Comparison of ENCODE assay signal across 31 cellular contexts in genomic region chr2:211331736-211332135, GRCh38.
"Had no signal": no experiment of that assay in that cellular context is flagged by ENCODE, and none has a peak within 500 bp of the region (broad histone marks: within the 10 kb centered on the region; RNA-seq: fewer than 3 reads in every experiment).

No MANE protein-coding gene starts in this region.

- H3K36me3 ChIP-seq: breast epithelium, esophagus muscularis mucosa, heart right ventricle, left lung, lower lobe of right lung, neutrophil, pancreas, prostate gland, transverse colon had no signal

- H3K4me3 Mint-ChIP-seq: activated CD4-positive, alpha-beta memory T cell treated with anti-CD3 and anti-CD28 coated beads, Interleukin-2, amount 10 ng/mL, durations not matched to agents 7 days and 5 days; activated CD4-positive, alpha-beta T cell treated with anti-CD3 and anti-CD28 coated beads, Interleukin-2, amount 10 ng/mL, durations not matched to agents 7 days and 5 days; activated naive CD4-positive, alpha-beta T cell treated with anti-CD3 and anti-CD28 coated beads, Interleukin-2, amount 50 U/mL, for 24 hours; activated naive CD8-positive, alpha-beta T cell treated with anti-CD3 and anti-CD28 coated beads, Interleukin-2, amount 50 U/mL, for 24 hours; activated T-cell treated with anti-CD3 and anti-CD28 coated beads, Interleukin-2, amount 50 U/mL, for 24 hours; activated T-helper 17 cell treated with anti-CD3 and anti-CD28 coated beads, Interleukin-2, amount 50 U/mL, for 72 hours; natural killer cell treated with Interleukin-12 subunit alpha and Interleukin-12 subunit beta and Interleukin-15 and Interleukin-18, amount 100 ng/mL, for 72 hours; T-helper 1 cell treated with Interleukin-12 subunit alpha and Interleukin-12 subunit beta and Interleukin-4 antibody, amounts not matched to agents 30 μg/mL and 1 μg/mL, for 36 hours had no signal

- H3K27me3 ChIP-seq: breast epithelium, esophagus muscularis mucosa, foreskin keratinocyte, heart right ventricle, left lung, neutrophil, pancreas, testis, transverse colon had no signal

- H3K9me3 ChIP-seq: breast epithelium, esophagus muscularis mucosa, heart right ventricle, left lung, lower lobe of right lung, mucosa of descending colon, neutrophil, pancreas, prostate gland, testis, transverse colon had no signal

- H3K27ac ChIP-seq: breast epithelium, esophagus muscularis mucosa, foreskin keratinocyte, heart right ventricle, left lung, lower lobe of right lung, neutrophil, pancreas, prostate gland, skin epidermis, testis, transverse colon had no signal

- H3K36me3 Mint-ChIP-seq: activated naive CD4-positive, alpha-beta T cell treated with anti-CD3 and anti-CD28 coated beads, Interleukin-2, amount 50 U/mL, for 24 hours; natural killer cell treated with Interleukin-12 subunit alpha and Interleukin-12 subunit beta and Interleukin-15 and Interleukin-18, amount 100 ng/mL, for 72 hours had no signal

- H3K27me3 Mint-ChIP-seq: activated CD4-positive, alpha-beta memory T cell treated with anti-CD3 and anti-CD28 coated beads, Interleukin-2, amount 10 ng/mL, durations not matched to agents 7 days and 5 days; activated CD4-positive, alpha-beta T cell treated with anti-CD3 and anti-CD28 coated beads, Interleukin-2, amount 10 ng/mL, durations not matched to agents 7 days and 5 days; activated naive CD4-positive, alpha-beta T cell treated with anti-CD3 and anti-CD28 coated beads, Interleukin-2, amount 50 U/mL, for 24 hours; activated naive CD8-positive, alpha-beta T cell treated with anti-CD3 and anti-CD28 coated beads, Interleukin-2, amount 50 U/mL, for 24 hours; activated T-cell treated with anti-CD3 and anti-CD28 coated beads, Interleukin-2, amount 50 U/mL, for 24 hours; activated T-helper 17 cell treated with anti-CD3 and anti-CD28 coated beads, Interleukin-2, amount 50 U/mL, for 72 hours; natural killer cell treated with Interleukin-12 subunit alpha and Interleukin-12 subunit beta and Interleukin-15 and Interleukin-18, amount 100 ng/mL, for 72 hours had no signal

- DNase-seq: activated CD4-positive, alpha-beta memory T cell treated with anti-CD3 and anti-CD28 coated beads, Interleukin-2, amount 10 ng/mL, durations not matched to agents 7 days and 5 days; activated CD4-positive, alpha-beta T cell treated with anti-CD3 and anti-CD28 coated beads for 1 hour; activated CD4-positive, alpha-beta T cell treated with anti-CD3 and anti-CD28 coated beads, Interleukin-2, amount 10 ng/mL, durations not matched to agents 7 days and 5 days; activated CD8-positive, alpha-beta memory T cell treated with anti-CD3 and anti-CD28 coated beads, Interleukin-2, amount 50 U/mL, for 48 hours; activated naive CD8-positive, alpha-beta T cell treated with anti-CD3 and anti-CD28 coated beads, Interleukin-2, amount 50 U/mL, for 24 hours; activated T-cell treated with anti-CD3 and anti-CD28 coated beads, Interleukin-2, amount 50 U/mL, for 24 hours; amygdala; central memory CD4-positive, alpha-beta T cell; foreskin keratinocyte; heart right ventricle; left lung; lower lobe of right lung; mucosa of descending colon; pancreas; retina; stimulated activated CD4-positive, alpha-beta T cell treated with anti-CD3 and anti-CD28 coated beads, Interleukin-12 subunit alpha, Interleukin-12 subunit beta, amount 100 ng/mL, for 4 hours; stimulated activated CD4-positive, alpha-beta T cell treated with anti-CD3 and anti-CD28 coated beads, Interleukin-4, amount 100 ng/mL, for 1 hour; stimulated activated naive CD8-positive, alpha-beta T cell treated with anti-CD3 and anti-CD28 coated beads, Interleukin-15, Interleukin-2, amounts not matched to agents 100 U/mL and 50 U/mL, for 24 hours; T-helper 9 cell; testis; transverse colon had no signal

- H3K4me3 ChIP-seq: breast epithelium, esophagus muscularis mucosa, heart right ventricle, left lung, lower lobe of right lung, mucosa of descending colon, pancreas, prostate gland, skin epidermis, testis, transverse colon had no signal

- H3K4me1 ChIP-seq: breast epithelium, esophagus muscularis mucosa, heart right ventricle, left lung, lower lobe of right lung, pancreas, prostate gland, testis, transverse colon had no signal

- H3K9me3 Mint-ChIP-seq: activated CD4-positive, alpha-beta T cell treated with anti-CD3 and anti-CD28 coated beads, Interleukin-2, amount 10 ng/mL, durations not matched to agents 7 days and 5 days; T-helper 1 cell treated with Interleukin-12 subunit alpha and Interleukin-12 subunit beta and Interleukin-4 antibody, amounts not matched to agents 30 μg/mL and 1 μg/mL, for 36 hours had no signal

- H3K27ac Mint-ChIP-seq: activated CD4-positive, alpha-beta memory T cell treated with anti-CD3 and anti-CD28 coated beads, Interleukin-2, amount 10 ng/mL, durations not matched to agents 7 days and 5 days; activated CD4-positive, alpha-beta T cell treated with anti-CD3 and anti-CD28 coated beads, Interleukin-2, amount 10 ng/mL, durations not matched to agents 7 days and 5 days; activated naive CD4-positive, alpha-beta T cell treated with anti-CD3 and anti-CD28 coated beads, Interleukin-2, amount 50 U/mL, for 24 hours; activated naive CD8-positive, alpha-beta T cell treated with anti-CD3 and anti-CD28 coated beads, Interleukin-2, amount 50 U/mL, for 24 hours; activated T-cell treated with anti-CD3 and anti-CD28 coated beads, Interleukin-2, amount 50 U/mL, for 24 hours; activated T-helper 17 cell treated with anti-CD3 and anti-CD28 coated beads, Interleukin-2, amount 50 U/mL, for 72 hours; natural killer cell treated with Interleukin-12 subunit alpha and Interleukin-12 subunit beta and Interleukin-15 and Interleukin-18, amount 100 ng/mL, for 72 hours; T-helper 1 cell treated with Interleukin-12 subunit alpha and Interleukin-12 subunit beta and Interleukin-4 antibody, amounts not matched to agents 30 μg/mL and 1 μg/mL, for 36 hours had no signal

- H3K4me1 Mint-ChIP-seq: activated CD4-positive, alpha-beta memory T cell treated with anti-CD3 and anti-CD28 coated beads, Interleukin-2, amount 10 ng/mL, durations not matched to agents 7 days and 5 days; activated CD4-positive, alpha-beta T cell treated with anti-CD3 and anti-CD28 coated beads, Interleukin-2, amount 10 ng/mL, durations not matched to agents 7 days and 5 days; activated naive CD4-positive, alpha-beta T cell treated with anti-CD3 and anti-CD28 coated beads, Interleukin-2, amount 50 U/mL, for 24 hours; activated naive CD8-positive, alpha-beta T cell treated with anti-CD3 and anti-CD28 coated beads, Interleukin-2, amount 50 U/mL, for 24 hours; activated T-helper 17 cell treated with anti-CD3 and anti-CD28 coated beads, Interleukin-2, amount 50 U/mL, for 72 hours had no signal

- ATAC-seq: activated naive CD8-positive, alpha-beta T cell treated with anti-CD3 and anti-CD28 coated beads, Interleukin-2, amount 50 U/mL, for 24 hours; activated T-helper 17 cell treated with anti-CD3 and anti-CD28 coated beads, Interleukin-2, amount 50 U/mL, for 72 hours; foreskin keratinocyte; heart right ventricle; left lung; lower lobe of right lung; mucosa of descending colon; natural killer cell treated with Interleukin-12 subunit alpha and Interleukin-12 subunit beta and Interleukin-15 and Interleukin-18, amount 100 ng/mL, for 72 hours; pancreas; sciatic nerve; stimulated activated naive CD8-positive, alpha-beta T cell treated with anti-CD3 and anti-CD28 coated beads, Interleukin-15, Interleukin-2, amounts not matched to agents 100 U/mL and 50 U/mL, for 24 hours had no signal
